ENCODE assay signal across 9 cellular contexts in genomic region chr2:71299507-71299906, GRCh38. TPM values are rescaled to one million over a fixed set of nuclear protein-coding genes. Genes with fewer than 3 reads are reported as not detected.
DNase-seq lines count a peak whose midpoint lies in the region; ATAC-seq and TF ChIP-seq lines count a peak whose summit lies in the region.
"Had no signal": no experiment of that assay in that cellular context is flagged by ENCODE, and none has a peak within 500 bp of the region (broad histone marks: within the 10 kb centered on the region; RNA-seq: fewer than 3 reads in every experiment).

No MANE protein-coding gene starts in this region.

- in situ Hi-C loops in IMR-90 (cut with MboI; ENCODE audit: low sequenced_read_pairs): loop anchor here (5.0 kb wide), 1 partner anchor 213 kb away; no protein-coding TSS in a partner anchor

- no peak overlapping the region for H3K9ac ChIP-seq in IMR-90 (ENCODE audit: low read depth, low read length)
- H3K9ac ChIP-seq: BLaER1 treated with 17β-estradiol and CSF1 and Interleukin-3, amounts not matched to agents 10 nM and 100 nM had no signal

- H2AFZ ChIP-seq in IMR-90 (replicated peaks; ENCODE audit: low read length, poor library complexity): no peak overlapping the region

- TF ChIP-seq CTCF in IMR-90 (conservative IDR thresholded peaks at IDR 0.05; ENCODE audit: low read depth, low read length) (peak; percentile 68), ascending aorta (IDR thresholded peaks at IDR 0.05) (peak; percentile 28 to 77 (median 63))

- DNase-seq in DMS153 treated with DMSO at 0.1 percent for 48 hours (lab: John Stamatoyannopoulos, UW; ENCODE audit: unreplicated experiment): peak; percentile 25
- no peak for DNase-seq in DMS153 (lab: John Stamatoyannopoulos, UW)
- peak; percentile 36 for DNase-seq in IMR-90
- DNase-seq in ascending aorta (ENCODE audit: low spot score in 2 of 2): no peak
- peak; percentile 38 for DNase-seq in kidney tubule cell (ENCODE audit: low spot score)
- DNase-seq in activated effector memory CD4-positive, alpha-beta T cell treated with anti-CD3 and anti-CD28 coated beads, Interleukin-2, amount 50 U/mL, for 16 hours: no peak

- H2BK15ac ChIP-seq in IMR-90 (ENCODE audit: low read depth, low read length): no peak overlapping the region

- H3K4me3 ChIP-seq in IMR-90 (ENCODE audit: insufficient read depth, low read depth, low read length) (no peak overlapping the region), ascending aorta (no peak overlapping the region)
- H3K4me3 ChIP-seq: BLaER1 treated with 17β-estradiol and CSF1 and Interleukin-3, amounts not matched to agents 10 nM and 100 nM had no signal

- H4K20me1 ChIP-seq in IMR-90 (ENCODE audit: insufficient read depth, low read length): no peaks in the 10 kb centered on the region
- H4K20me1 ChIP-seq: BLaER1 treated with 17β-estradiol and CSF1 and Interleukin-3, amounts not matched to agents 10 nM and 100 nM had no signal

- H4K91ac ChIP-seq in IMR-90 (ENCODE audit: insufficient read depth, low read depth, low read length): no peak overlapping the region

- no peak overlapping the region for H3K4ac ChIP-seq in IMR-90 (ENCODE audit: low read depth, low read length)

- POLR2A ChIA-PET in IMR-90 (lab: Charles Lee; ENCODE audit: unreplicated experiment): interaction anchor here (0.6 to 1.3 kb wide), 2 partner anchors 211 to 1801 kb away, joined by 6 to 7 read pairs; no protein-coding TSS in a partner anchor

- peak; percentile 70 for TF ChIP-seq RAD21 in IMR-90 (IDR thresholded peaks at IDR 0.05; ENCODE audit: low read length)

- H2BK120ac ChIP-seq in IMR-90 (ENCODE audit: low read depth, low read length): no peak overlapping the region

- no peaks in the 10 kb centered on the region for H3K9me3 ChIP-seq in IMR-90 (ENCODE audit: control insufficient read depth, insufficient read depth, low read length)
- H3K9me3 ChIP-seq in ascending aorta: no peaks in the 10 kb centered on the region
- H3K9me3 ChIP-seq: BLaER1 treated with 17β-estradiol and CSF1 and Interleukin-3, amounts not matched to agents 10 nM and 100 nM had no signal

- no TSS peak for BruUV-seq in IMR-90 (replicated peaks; lab: Mats Ljungman, UMichigan)

- no peak overlapping the region for H2AK5ac ChIP-seq in IMR-90 (ENCODE audit: low read depth, low read length)

- H3K4me2 ChIP-seq in IMR-90 (ENCODE audit: low read depth, low read length): no peak overlapping the region
- H3K4me2 ChIP-seq: BLaER1 treated with 17β-estradiol and CSF1 and Interleukin-3, amounts not matched to agents 10 nM and 100 nM had no signal

- H3K36me3 ChIP-seq in IMR-90 (ENCODE audit: control insufficient read depth, insufficient read depth, low read length) (no peaks in the 10 kb centered on the region), ascending aorta (no peaks in the 10 kb centered on the region)
- H3K36me3 ChIP-seq: BLaER1 treated with 17β-estradiol and CSF1 and Interleukin-3, amounts not matched to agents 10 nM and 100 nM had no signal

- H3K23ac ChIP-seq in IMR-90 (ENCODE audit: low read depth, low read length): no peak overlapping the region

- H3K56ac ChIP-seq in IMR-90 (ENCODE audit: extremely low read depth, insufficient read depth, low read length): no peak overlapping the region

- H3K14ac ChIP-seq in IMR-90 (replicated peaks; ENCODE audit: low read depth, low read length): no peak overlapping the region

- no peak overlapping the region for H3K18ac ChIP-seq in IMR-90 (ENCODE audit: low read depth, low read length)

- H2AK9ac ChIP-seq in IMR-90 (replicated peaks; ENCODE audit: low read depth, low read length, poor library complexity): no peak overlapping the region

- no peak overlapping the region for H2BK5ac ChIP-seq in IMR-90 (ENCODE audit: low read depth, low read length, poor library complexity, severe bottlenecking)

- no peaks in the 10 kb centered on the region for H3K4me1 ChIP-seq in IMR-90 (ENCODE audit: control insufficient read depth, insufficient read depth, low read length)
- no peaks in the 10 kb centered on the region for H3K4me1 ChIP-seq in ascending aorta
- H3K4me1 ChIP-seq: BLaER1 treated with 17β-estradiol and CSF1 and Interleukin-3, amounts not matched to agents 10 nM and 100 nM had no signal

- no peaks in the 10 kb centered on the region for H3K79me1 ChIP-seq in IMR-90 (ENCODE audit: low read depth in 1 of 2, low read length in 2 of 2)

- CTCF ChIA-PET in IMR-90 (lab: Yijun Ruan, JAX): interaction anchor here (0.6 to 3.3 kb wide), 15 partner anchors 9 to 219 kb away, joined by 3 to 69 read pairs (median 3); partner anchors contain the start of gene ZNF638

- no peak overlapping the region for H4K8ac ChIP-seq in IMR-90 (ENCODE audit: low read depth in 2 of 2, low read length in 2 of 2)

- H3K9me1 ChIP-seq in IMR-90 (ENCODE audit: insufficient read depth, low read length): no peaks in the 10 kb centered on the region

- ATAC-seq in IMR-90 (ENCODE audit: low read depth) (peak; percentile 42; the same call in 1 of the 2 replicates), GM21367 (IDR thresholded peaks at IDR 0.05; ENCODE audit: unreplicated experiment) (no peak), HG02938 (IDR thresholded peaks at IDR 0.05; ENCODE audit: unreplicated experiment) (no peak)

- intact Hi-C loops in IMR-90 (cut with micrococcal nuclease) (loop anchor here (1.0 kb wide), 1 partner anchor 211 kb away; no protein-coding TSS in a partner anchor), ascending aorta (cut with DNase I) (loop anchor here (1.0 kb wide), 1 partner anchor 211 kb away; no protein-coding TSS in a partner anchor)

- dilution Hi-C loops in IMR-90 (cut with HindIII; ENCODE audit: low sequenced_read_pairs, unreplicated experiment): no loop called here

- no peak overlapping the region for H4K5ac ChIP-seq in IMR-90 (ENCODE audit: low read depth, low read length)

- peaks cover 1% of the 10 kb centered on the region for H3K27me3 ChIP-seq in IMR-90 (ENCODE audit: control insufficient read depth, insufficient read depth, low read length)
- H3K27me3 ChIP-seq in ascending aorta: no peaks in the 10 kb centered on the region
- H3K27me3 ChIP-seq: BLaER1 treated with 17β-estradiol and CSF1 and Interleukin-3, amounts not matched to agents 10 nM and 100 nM had no signal

- TF ChIP-seq POLR2A in IMR-90 (IDR thresholded peaks at IDR 0.05; ENCODE audit: low read depth, low read length): no peak

- H3K27ac ChIP-seq in IMR-90 (ENCODE audit: insufficient read depth, low read length) (no peak overlapping the region), ascending aorta (no peak overlapping the region)
- H3K27ac ChIP-seq: BLaER1 treated with 17β-estradiol and CSF1 and Interleukin-3, amounts not matched to agents 10 nM and 100 nM had no signal

- H2BK20ac ChIP-seq in IMR-90 (ENCODE audit: low read depth, low read length): no peak overlapping the region

- WGBS in IMR-90 (ENCODE audit: extremely low coverage in 2 of 2, insufficient read length in 1 of 2), 2 experiments: no CpG with 5 or more reads among the region's 2 CpGs

TF ChIP-seq in IMR-90, 13 proteins besides CTCF, POLR2A, EP300 and RAD21:
- TF ChIP-seq SMC3 (IDR thresholded peaks at IDR 0.05; ENCODE audit: low read depth, low read length): peak; percentile 49
- no peak for TF ChIP-seq CHD1 (IDR thresholded peaks at IDR 0.05; ENCODE audit: low read depth, low read length)
- no peak for TF ChIP-seq RCOR1 (IDR thresholded peaks at IDR 0.05; ENCODE audit: insufficient replicate concordance, low read length)

RNA-seq across cellular contexts. Expression of gene ZNF638, which starts 32.1 kb away (rescaled TPM):
- total RNA-seq in IMR-90 (2012; rRNA removed): 129 and 142 TPM in 2 replicates
- 39.9 and 46.4 TPM in 2 replicates for polyA plus RNA-seq in IMR-90 (2012; rRNA removed)
- 4.2 and 7.9 TPM in 2 replicates for polyA plus RNA-seq in IMR-90 (2012; cell fraction: cytosol; rRNA removed)
- polyA plus RNA-seq in IMR-90 (2012; cell fraction: nucleus; rRNA removed; ENCODE audit: low replicate concordance): 10.7 and 129 TPM in 2 replicates
- 56.0 TPM for total RNA-seq in ascending aorta

Comparison
In these comparisons a context has a peak if more than half of its experiments do, and no peak if none do; other contexts are left out.
1. DNase-seq: peak in DMS153 treated with DMSO at 0.1 percent for 48 hours (single experiment), IMR-90 (single experiment) and kidney tubule cell (single experiment); none in DMS153 (single experiment), ascending aorta (0 of 2) and activated effector memory CD4-positive, alpha-beta T cell treated with anti-CD3 and anti-CD28 coated beads, Interleukin-2, amount 50 U/mL, for 16 hours (single experiment).